In genomic region chr6:98970469-98970868, GRCh38 we compare ENCODE assay signal across 17 cellular contexts. TPM values are rescaled to one million over a fixed set of nuclear protein-coding genes. Genes with fewer than 3 reads are reported as not detected.
DNase-seq lines count a peak whose midpoint lies in the region; ATAC-seq and TF ChIP-seq lines count a peak whose summit lies in the region.
"Had no signal": no experiment of that assay in that cellular context is flagged by ENCODE, and none has a peak within 500 bp of the region (broad histone marks: within the 10 kb centered on the region; RNA-seq: fewer than 3 reads in every experiment).

No MANE protein-coding gene starts in this region.

- DNase-seq in stimulated activated naive B cell treated with anti-CD40 and anti-IgM and Interleukin-4, amounts not matched to agents 10 μg/mL and 1 μg/mL and 100 μg/mL, for 72 hours: no peak
- DNase-seq in upper lobe of left lung (no peak), DMS114 treated with DMSO at 0.1 percent for 48 hours (lab: John Stamatoyannopoulos, UW; ENCODE audit: unreplicated experiment) (no peak)
- DNase-seq in activated CD4-positive, alpha-beta T cell treated with anti-CD3 and anti-CD28 coated beads for 48 hours: no peak
- DNase-seq: C1 segment of cervical spinal cord; Calu3; CD4-positive, alpha-beta T cell; DMS 273 treated with DMSO at 0.1 percent for 48 hours; DMS79 treated with DMSO at 0.1 percent for 48 hours; EL; IMR-90; KBM-7 had no signal

- no peaks in the 10 kb centered on the region for H4K20me1 ChIP-seq in KMS-11 (ENCODE audit: insufficient read depth)

- H3K27me3 Mint-ChIP-seq in stimulated activated naive B cell treated with anti-CD40 and anti-IgM and Interleukin-4, amounts not matched to agents 10 μg/mL and 1 μg/mL and 100 μg/mL, for 72 hours: peaks cover under 1 to 4% of the 10 kb centered on the region in 2 donors

- H3K9ac ChIP-seq in KMS-11: no peak overlapping the region

- no peak for TF ChIP-seq EP300 in upper lobe of left lung (IDR thresholded peaks at IDR 0.05)

- H3K4me1 ChIP-seq in KMS-11 (ENCODE audit: low read depth, poor library complexity, severe bottlenecking) (peaks cover 19% of the 10 kb centered on the region), upper lobe of left lung (no peaks in the 10 kb centered on the region)

- H3K9me3 ChIP-seq in upper lobe of left lung: no peaks in the 10 kb centered on the region

- ATAC-seq in GM18868 (IDR thresholded peaks at IDR 0.05; ENCODE audit: unreplicated experiment): peak; percentile 51
- peak; percentile 58 for ATAC-seq in HG02852 (IDR thresholded peaks at IDR 0.05; ENCODE audit: unreplicated experiment)
- peak; percentile 84 to 87 for ATAC-seq in stimulated activated naive B cell treated with anti-CD40 and anti-IgM and Interleukin-4, amounts not matched to agents 10 μg/mL and 1 μg/mL and 100 μg/mL, for 72 hours (replicated peaks)
- no peak for ATAC-seq in upper lobe of left lung (ENCODE audit: low FRiP score in 2 of 2)
- ATAC-seq: HCT116 had no signal

- H3K27ac ChIP-seq in KMS-11 (peak overlapping the region; percentile 20; the same call in 1 of the 2 replicates), upper lobe of left lung (no peak overlapping the region)

- H3K9me3 Mint-ChIP-seq in stimulated activated naive B cell treated with anti-CD40 and anti-IgM and Interleukin-4, amounts not matched to agents 10 μg/mL and 1 μg/mL and 100 μg/mL, for 72 hours: peaks cover 0 to 5% of the 10 kb centered on the region in 2 donors
- H3K9me3 Mint-ChIP-seq: CD4-positive, alpha-beta T cell had no signal

- no peak overlapping the region for H3K27ac Mint-ChIP-seq in stimulated activated naive B cell treated with anti-CD40 and anti-IgM and Interleukin-4, amounts not matched to agents 10 μg/mL and 1 μg/mL and 100 μg/mL, for 72 hours
- H3K27ac Mint-ChIP-seq: B cell; CD4-positive, alpha-beta T cell had no signal

- H3K4me2 ChIP-seq in KMS-11: peak overlapping the region; percentile 31

- H3K27me3 ChIP-seq in KMS-11 (ENCODE audit: insufficient read depth, low read depth) (no peaks in the 10 kb centered on the region), upper lobe of left lung (no peaks in the 10 kb centered on the region)

- 44 to 60% methylated on average over 1 of the region's 1 CpG for WGBS in upper lobe of left lung, 2 donors

- no peak overlapping the region for H3K4me3 Mint-ChIP-seq in stimulated activated naive B cell treated with anti-CD40 and anti-IgM and Interleukin-4, amounts not matched to agents 10 μg/mL and 1 μg/mL and 100 μg/mL, for 72 hours
- H3K4me3 Mint-ChIP-seq: B cell; CD4-positive, alpha-beta T cell had no signal

- H3K36me3 Mint-ChIP-seq in stimulated activated naive B cell treated with anti-CD40 and anti-IgM and Interleukin-4, amounts not matched to agents 10 μg/mL and 1 μg/mL and 100 μg/mL, for 72 hours: peaks cover 0 to 3% of the 10 kb centered on the region in 2 donors

- no peaks in the 10 kb centered on the region for H3K79me2 ChIP-seq in KMS-11 (ENCODE audit: insufficient read depth, low read depth)

- TF ChIP-seq CTCF in KMS-11 (conservative IDR thresholded peaks at IDR 0.05; ENCODE audit: low read depth, low read length) (no peak), upper lobe of left lung (IDR thresholded peaks at IDR 0.05) (no peak)

- no peak overlapping the region for H2AFZ ChIP-seq in KMS-11 (ENCODE audit: low read depth)

- no peak overlapping the region for H3K4me3 ChIP-seq in KMS-11 (IDR thresholded peaks at IDR 0.05; ENCODE audit: insufficient read depth, low read depth, low read length)
- no peak overlapping the region for H3K4me3 ChIP-seq in upper lobe of left lung

- H3K4me1 Mint-ChIP-seq in stimulated activated naive B cell treated with anti-CD40 and anti-IgM and Interleukin-4, amounts not matched to agents 10 μg/mL and 1 μg/mL and 100 μg/mL, for 72 hours: peaks cover 5 to 29% of the 10 kb centered on the region in 2 donors

- H3K36me3 ChIP-seq in KMS-11 (ENCODE audit: insufficient read depth): no peaks in the 10 kb centered on the region
- H3K36me3 ChIP-seq in upper lobe of left lung: no peaks in the 10 kb centered on the region

- no peak for TF ChIP-seq POLR2A in upper lobe of left lung (IDR thresholded peaks at IDR 0.05)

RNA-seq across cellular contexts. Expression of gene FBXL4, which starts 22.7 kb away (rescaled TPM):
- 10 to 100 TPM in 5 of 6 donors, 1 to 10 TPM in 1; 6.3 to 25.9 (median 14.4) TPM for total RNA-seq in upper lobe of left lung

Comparison
In these comparisons a context has a peak if more than half of its experiments do, and no peak if none do; other contexts are left out.
1. ATAC-seq: peak in GM18868 (single experiment), HG02852 (single experiment) and stimulated activated naive B cell treated with anti-CD40 and anti-IgM and Interleukin-4, amounts not matched to agents 10 μg/mL and 1 μg/mL and 100 μg/mL, for 72 hours (2 of 2); none in upper lobe of left lung (0 of 2).